ENCODE assay signal across 18 cellular contexts in genomic region chr10:1579671-1580070, GRCh38.
A peak's percentile ranks its signal among the peaks of the same experiment; 100 is the strongest.
DNase-seq lines count a peak whose midpoint lies in the region; ATAC-seq and TF ChIP-seq lines count a peak whose summit lies in the region.
"Had no signal": no experiment of that assay in that cellular context is flagged by ENCODE, and none has a peak within 500 bp of the region (broad histone marks: within the 10 kb centered on the region; RNA-seq: fewer than 3 reads in every experiment).

No MANE protein-coding gene starts in this region.

- peak overlapping the region in 4 of 6 donors; percentile 8 to 47 (median 27) for H3K27ac Mint-ChIP-seq in naive B cell
- H3K27ac Mint-ChIP-seq in T-helper 17 cell, result no peak overlapping the region
- H3K27ac Mint-ChIP-seq: H9 had no signal

- H3K4me1 Mint-ChIP-seq in naive B cell (peaks cover 50 to 75% (median 51%) of the 10 kb centered on the region in 3 donors), T-helper 17 cell (peaks cover 3% of the 10 kb centered on the region)
- H3K4me1 Mint-ChIP-seq: CD4-positive, alpha-beta memory T cell; H9 had no signal

- H3K4me3 ChIP-seq in BLaER1 treated with 17β-estradiol and CSF1 and Interleukin-3, amounts not matched to agents 10 nM and 100 nM, result no peak overlapping the region
- H3K4me3 ChIP-seq in OCI-LY1 (ENCODE audit: low read depth, low read length, poor library complexity, severe bottlenecking) (no peak overlapping the region), H7 (ENCODE audit: insufficient read depth, low read depth, low read length) (no peak overlapping the region)
- H3K4me3 ChIP-seq: GM23248 had no signal

- no peaks in the 10 kb centered on the region for H3K9me2 ChIP-seq in OCI-LY1 (ENCODE audit: low read depth, low read length)

- H3K9me3 ChIP-seq in BLaER1 treated with 17β-estradiol and CSF1 and Interleukin-3, amounts not matched to agents 10 nM and 100 nM (replicated peaks in 1 of 11), result peaks cover 0 to 11% (median 0%) of the 10 kb centered on the region in 11 experiments; a peak in 1 of 22 replicates
- H3K9me3 ChIP-seq in OCI-LY1 (ENCODE audit: low read length) (no peaks in the 10 kb centered on the region), T-helper 17 cell (ENCODE audit: control insufficient read depth, low read length, poor library complexity, severe bottlenecking) (no peaks in the 10 kb centered on the region)
- H3K9me3 ChIP-seq: Caco-2 had no signal

- H3K9ac ChIP-seq in BLaER1 treated with 17β-estradiol and CSF1 and Interleukin-3, amounts not matched to agents 10 nM and 100 nM, result no peak overlapping the region
- peak overlapping the region; percentile 23; the same call in 1 of the 2 replicates for H3K9ac ChIP-seq in OCI-LY1 (ENCODE audit: low read length)
- H3K9ac ChIP-seq: GM23248 had no signal

- H3K36me3 Mint-ChIP-seq in naive B cell (no peaks in the 10 kb centered on the region), T-helper 17 cell (ENCODE audit: low read depth) (no peaks in the 10 kb centered on the region)
- H3K36me3 Mint-ChIP-seq: CD4-positive, alpha-beta memory T cell had no signal

- TF ChIP-seq CTCF in OCI-LY1 (IDR thresholded peaks at IDR 0.05; ENCODE audit: low read length), result no peak

- H3K9me3 Mint-ChIP-seq in naive B cell, result no peaks in the 10 kb centered on the region
- H3K9me3 Mint-ChIP-seq: CD4-positive, alpha-beta memory T cell; H9 had no signal

- peaks cover 0 to 11% (median 0%) of the 10 kb centered on the region in 11 experiments; a peak in 1 of 22 replicates for H3K27me3 ChIP-seq in BLaER1 treated with 17β-estradiol and CSF1 and Interleukin-3, amounts not matched to agents 10 nM and 100 nM
- no peaks in the 10 kb centered on the region for H3K27me3 ChIP-seq in OCI-LY1 (ENCODE audit: insufficient read depth, low read length)
- H3K27me3 ChIP-seq in H7 (ENCODE audit: control insufficient read depth, insufficient read depth, low read length), result no peaks in the 10 kb centered on the region

- no peak overlapping the region for H2AFZ ChIP-seq in OCI-LY1 (ENCODE audit: low read length)
- H2AFZ ChIP-seq: GM23248 had no signal

- peaks cover 31 to 75% (median 69%) of the 10 kb centered on the region in 10 experiments for H3K4me1 ChIP-seq in BLaER1 treated with 17β-estradiol and CSF1 and Interleukin-3, amounts not matched to agents 10 nM and 100 nM
- peaks cover 77% of the 10 kb centered on the region for H3K4me1 ChIP-seq in OCI-LY1 (ENCODE audit: insufficient read depth, low read length, severe bottlenecking)
- H3K4me1 ChIP-seq: Caco-2 had no signal

- H3K4me2 ChIP-seq in BLaER1 treated with 17β-estradiol and CSF1 and Interleukin-3, amounts not matched to agents 10 nM and 100 nM, result peak overlapping the region in 8 of 11 experiments; percentile 71 to 91 (median 88); a peak in 15 of 22 replicates
- peak overlapping the region; percentile 30; the same call in 1 of the 2 replicates for H3K4me2 ChIP-seq in OCI-LY1 (ENCODE audit: low read length)

- ATAC-seq in naive B cell (ENCODE audit: low read depth in 2 of 2), result no peak
- ATAC-seq in T-helper 17 cell, result no peak
- ATAC-seq in GM18870 (IDR thresholded peaks at IDR 0.05; ENCODE audit: unreplicated experiment), result no peak
- ATAC-seq: HCT116 had no signal

- peak overlapping the region in 1 of 8 donors; percentile 48 for H3K4me3 Mint-ChIP-seq in naive B cell
- no peak overlapping the region for H3K4me3 Mint-ChIP-seq in T-helper 17 cell
- H3K4me3 Mint-ChIP-seq: CD4-positive, alpha-beta memory T cell; H9 had no signal

- no peaks in the 10 kb centered on the region for H3K79me2 ChIP-seq in OCI-LY1 (ENCODE audit: insufficient read depth, low read length)

- 0 out of 2 replicates have a peak, but pooled peaks cover 7% of the 10 kb centered on the region for H3F3A ChIP-seq in OCI-LY1 (ENCODE audit: insufficient read depth, low read length)

- H4K20me1 ChIP-seq in BLaER1 treated with 17β-estradiol and CSF1 and Interleukin-3, amounts not matched to agents 10 nM and 100 nM, result peaks cover 0 to 24% (median 9%) of the 10 kb centered on the region in 11 experiments; a peak in 8 of 22 replicates
- no peaks in the 10 kb centered on the region for H4K20me1 ChIP-seq in OCI-LY1 (ENCODE audit: insufficient read depth, low read length)

- H3K27me3 Mint-ChIP-seq in naive B cell (peaks cover 9 to 16% (median 10%) of the 10 kb centered on the region in 3 donors), T-helper 17 cell (peaks cover 16% of the 10 kb centered on the region)

- H3K36me3 ChIP-seq in BLaER1 treated with 17β-estradiol and CSF1 and Interleukin-3, amounts not matched to agents 10 nM and 100 nM, result no peaks in the 10 kb centered on the region
- H3K36me3 ChIP-seq in OCI-LY1 (ENCODE audit: insufficient read depth, low read length) (no peaks in the 10 kb centered on the region; the same call in 1 of the 2 replicates), H7 (replicated peaks; ENCODE audit: control insufficient read depth, insufficient read depth, low read length) (no peaks in the 10 kb centered on the region)

- DNase-seq in islet precursor cell (peak; percentile 33), naive B cell (no peak), H7 (no peak), T-helper 17 cell (no peak), pons (ENCODE audit: low spot score) (no peak)
- DNase-seq: C1 segment of cervical spinal cord; Caco-2; CD4-positive, alpha-beta memory T cell; DMS153; DND-41; EL; GF-D8; GM23248; H9 had no signal

- H3K27ac ChIP-seq in BLaER1 treated with 17β-estradiol and CSF1 and Interleukin-3, amounts not matched to agents 10 nM and 100 nM, result no peak overlapping the region
- H3K27ac ChIP-seq in OCI-LY1 (ENCODE audit: low read depth, low read length, poor library complexity, severe bottlenecking), result peak overlapping the region; percentile 97
- H3K27ac ChIP-seq: GM23248 had no signal
